ENCODE assay signal across 1 cellular context in the genomic region with DNA sequence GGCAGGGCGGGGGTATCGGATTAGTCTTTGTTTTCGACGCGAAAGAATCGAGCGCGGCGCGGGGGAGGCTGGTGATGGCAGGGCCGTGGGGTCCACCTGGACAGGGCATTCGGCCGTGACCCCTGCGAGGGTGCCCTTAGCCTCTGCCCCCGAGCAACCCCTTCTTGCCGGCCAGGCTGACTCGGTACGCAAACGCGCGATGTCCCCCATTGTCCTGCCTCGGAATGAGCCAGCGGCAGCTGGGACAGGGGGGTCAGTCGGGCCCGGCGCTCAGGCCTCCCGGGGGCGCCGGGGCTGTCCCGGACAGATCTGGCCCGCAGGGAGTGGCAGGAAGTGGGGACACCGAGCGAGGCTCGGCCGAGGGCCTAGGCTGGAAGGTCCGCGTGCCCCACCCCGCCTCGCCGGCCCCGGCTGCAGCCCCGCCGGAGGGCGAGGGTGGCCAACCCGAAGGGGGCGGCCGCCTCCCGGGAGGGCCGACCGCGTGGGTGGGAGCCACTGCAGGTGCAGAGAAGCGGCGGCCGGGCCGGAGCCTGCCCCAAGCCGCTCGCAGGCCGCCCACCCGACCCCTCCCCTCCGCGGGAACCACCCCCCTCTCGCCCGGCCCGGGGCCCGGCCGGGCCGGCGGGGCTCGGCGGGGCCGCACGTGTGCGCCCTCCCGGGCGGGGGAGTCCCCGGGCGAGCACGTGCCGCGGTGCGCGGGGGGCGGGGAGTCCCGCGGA.
A peak's percentile ranks its signal among the peaks of the same experiment; 100 is the strongest.
TF ChIP-seq lines count a peak whose summit lies in the region.

A gene (plus strand): TSS at position 708 of the 719 bp plus-strand sequence. CDS start 1,494 bp downstream, outside the sequence.

TF ChIP-seq in A549, 52 proteins besides CTCF, POLR2A, EP300 and RAD21 (continued from another document):
- TF ChIP-seq TP53 (CRISPR knock-in tag; IDR thresholded peaks at IDR 0.05) = no peak
- TF ChIP-seq NPAS2 (CRISPR knock-in tag; IDR thresholded peaks at IDR 0.05; ENCODE audit: borderline replicate concordance) = peak; percentile 42; the same call in 1 of the 2 replicates
